In genomic region chr17:29565643-29566472, GRCh38 we compare ENCODE assay signal across 8 cellular contexts. TPM values are rescaled to one million over a fixed set of nuclear protein-coding genes. Genes with fewer than 3 reads are reported as not detected.
DNase-seq lines count a peak whose midpoint lies in the region; ATAC-seq and TF ChIP-seq lines count a peak whose summit lies in the region.

No MANE protein-coding gene starts in this region.

- H3K4ac ChIP-seq in neuronal stem cell (ENCODE audit: low read length) = peak overlapping the region; percentile 95

- H3K9me3 ChIP-seq in AG04450 (ENCODE audit: control insufficient read depth, insufficient read depth, low read length) (no peaks in the 10 kb centered on the region), neuronal stem cell (replicated peaks in 1 of 2; ENCODE audit: control insufficient read depth in 2 of 2, insufficient read depth in 1 of 2, low read depth in 1 of 2, low read length in 2 of 2) (no peaks in the 10 kb centered on the region)

- H2BK120ac ChIP-seq in neuronal stem cell (ENCODE audit: low read depth, low read length) = no peak overlapping the region

- peak overlapping the region; percentile 37 for H3K23ac ChIP-seq in neuronal stem cell (ENCODE audit: low read depth, low read length, poor library complexity)

- ATAC-seq in GM21381 (IDR thresholded peaks at IDR 0.05; ENCODE audit: unreplicated experiment) (peak; percentile 25), HG03097 (IDR thresholded peaks at IDR 0.05; ENCODE audit: low FRiP score, unreplicated experiment) (no peak)

- H3K18ac ChIP-seq in neuronal stem cell (ENCODE audit: low read length) = peak overlapping the region; percentile 94

- H3K27me3 ChIP-seq in AG04450 (ENCODE audit: control insufficient read depth, insufficient read depth, low read length) (no peaks in the 10 kb centered on the region), neuronal stem cell (ENCODE audit: control insufficient read depth in 3 of 3, insufficient read depth in 3 of 3, low read depth in 1 of 3, low read length in 3 of 3) (peaks cover 0 to 29% (median 7%) of the 10 kb centered on the region in 3 experiments)

- no peak overlapping the region for H4K8ac ChIP-seq in neuronal stem cell (ENCODE audit: low read depth, low read length)

- H3K27ac ChIP-seq in AG04450 (ENCODE audit: low read depth, low read length) (no peak overlapping the region), neuronal stem cell (replicated peaks; ENCODE audit: low read length) (no peak overlapping the region)

- no peak for DNase-seq in AG04450 (ENCODE audit: low read depth, low spot score)
- peak; percentile 26 for DNase-seq in NCI-H2227 treated with DMSO at 0.1 percent for 48 hours (lab: John Stamatoyannopoulos, UW)
- DNase-seq in activated CD8-positive, alpha-beta memory T cell treated with anti-CD3 and anti-CD28 coated beads, Interleukin-2, amount 50 U/mL, for 4 hours = peak; percentile 60
- DNase-seq in fibroblast of mammary gland (ENCODE audit: low read depth) = no peak
- DNase-seq in neuronal stem cell (ENCODE audit: low spot score) = peak; percentile 20
- DNase-seq in hepatic stellate cell (ENCODE audit: low spot score) = no peak

- peak overlapping the region; percentile 90 for H3K9ac ChIP-seq in neuronal stem cell (ENCODE audit: low read depth, low read length, poor library complexity)

- CTCF ChIA-PET in AG04450 (lab: Charles Lee) = interaction anchor here (1.2 kb wide), 1 partner anchor 26 kb away, joined by 4 read pairs; no protein-coding TSS in a partner anchor

- H3K4me3 ChIP-seq in AG04450 (ENCODE audit: low read depth, low read length) (peak overlapping the region; percentile 53), fibroblast of mammary gland (ENCODE audit: control insufficient read depth, low read depth, low read length) (peak overlapping the region; percentile 44), neuronal stem cell (ENCODE audit: low read length in 2 of 2) (peak overlapping the region; percentile 78)

- peak overlapping the region; percentile 47 for H2BK5ac ChIP-seq in neuronal stem cell (ENCODE audit: low read length)

- H4K91ac ChIP-seq in neuronal stem cell (ENCODE audit: low read depth, low read length, poor library complexity) = no peak overlapping the region

- peaks cover 7 to 11% of the 10 kb centered on the region in 2 donors for H3K4me1 ChIP-seq in neuronal stem cell (ENCODE audit: control insufficient read depth in 2 of 2, insufficient read depth in 1 of 2, low read depth in 1 of 2, low read length in 2 of 2)

- peak overlapping the region; percentile 75 for H2BK15ac ChIP-seq in neuronal stem cell (ENCODE audit: low read length)

- peak overlapping the region; percentile 100 for H3K4me2 ChIP-seq in neuronal stem cell (ENCODE audit: insufficient read depth, low read length, poor library complexity, severe bottlenecking)

- TF ChIP-seq CTCF in AG04450 (IDR thresholded peaks at IDR 0.05; ENCODE audit: low read depth, low read length) = peak; percentile 29
- peak; percentile 0 for TF ChIP-seq CTCF in fibroblast of mammary gland (conservative IDR thresholded peaks at IDR 0.05; ENCODE audit: control insufficient read depth, insufficient read depth, low read depth, low read length)

- POLR2A ChIA-PET in AG04450 (lab: Yijun Ruan, JAX) = no interaction called here

- no peak overlapping the region for H3K14ac ChIP-seq in neuronal stem cell (ENCODE audit: low read length)

- peaks cover 4% of the 10 kb centered on the region for H3K79me1 ChIP-seq in neuronal stem cell (ENCODE audit: low read depth, low read length)

- peaks cover 0 to 27% of the 10 kb centered on the region in 2 donors for H3K36me3 ChIP-seq in neuronal stem cell (replicated peaks in 1 of 2; ENCODE audit: control insufficient read depth in 2 of 2, insufficient read depth in 2 of 2, low read length in 2 of 2)

- no CpG with 5 or more reads among the region's 55 CpGs for WGBS in neuronal stem cell (ENCODE audit: extremely low coverage in 2 of 2, insufficient read length in 2 of 2, insufficient replicate concordance in 1 of 2), 2 donors

- H2AK5ac ChIP-seq in neuronal stem cell (ENCODE audit: low read depth, low read length) = peak overlapping the region; percentile 69

- H2AFZ ChIP-seq in neuronal stem cell (ENCODE audit: low read length) = peak overlapping the region; percentile 97

- no peak overlapping the region for H2BK12ac ChIP-seq in neuronal stem cell (ENCODE audit: low read length)

RNA-seq across cellular contexts. Expression of gene ABHD15, which starts 1.0 kb away (rescaled TPM):
- 5.3 and 5.4 TPM in 2 replicates for polyA plus RNA-seq in AG04450 (2011; rRNA removed)
- polyA minus RNA-seq in AG04450 (2011; rRNA and poly(A)+ RNA removed) = 5.8 and 6.4 TPM in 2 replicates
- 2.6 TPM for polyA plus RNA-seq in neuronal stem cell (2013, experiment 1 of 2)
- polyA plus RNA-seq in neuronal stem cell (2013, experiment 2 of 2) = 2.5 TPM

RNA-seq across cellular contexts. Expression of gene TP53I13, which starts 2.6 kb away (rescaled TPM):
- 17.8 and 26.1 TPM in 2 replicates for polyA plus RNA-seq in AG04450 (2011; rRNA removed)
- 31.8 and 47.2 TPM in 2 replicates for polyA minus RNA-seq in AG04450 (2011; rRNA and poly(A)+ RNA removed)
- 32.2 TPM for polyA plus RNA-seq in neuronal stem cell (2013, experiment 1 of 2)
- 30.4 TPM for polyA plus RNA-seq in neuronal stem cell (2013, experiment 2 of 2)

RNA-seq across cellular contexts. Expression of gene GIT1, which starts 23.6 kb away (rescaled TPM):
- polyA plus RNA-seq in AG04450 (2011; rRNA removed) = 20.7 and 24.5 TPM in 2 replicates
- 36.5 and 44.0 TPM in 2 replicates for polyA minus RNA-seq in AG04450 (2011; rRNA and poly(A)+ RNA removed)
- polyA plus RNA-seq in neuronal stem cell (2013, experiment 1 of 2) = 63.2 TPM
- 65.1 TPM for polyA plus RNA-seq in neuronal stem cell (2013, experiment 2 of 2)

RNA-seq across cellular contexts. Expression of gene ANKRD13B, which starts 27.1 kb away (rescaled TPM):
- 2.5 and 2.7 TPM in 2 replicates for polyA plus RNA-seq in AG04450 (2011; rRNA removed)
- 3.8 and 3.9 TPM in 2 replicates for polyA minus RNA-seq in AG04450 (2011; rRNA and poly(A)+ RNA removed)
- polyA plus RNA-seq in neuronal stem cell (2013, experiment 1 of 2) = 24.5 TPM
- 23.7 TPM for polyA plus RNA-seq in neuronal stem cell (2013, experiment 2 of 2)

RNA-seq across cellular contexts. Expression of gene CORO6, which starts 56.9 kb away (rescaled TPM):
- 8.8 and 9.3 TPM in 2 replicates for polyA plus RNA-seq in AG04450 (2011; rRNA removed)
- polyA minus RNA-seq in AG04450 (2011; rRNA and poly(A)+ RNA removed) = 19.3 and 21.6 TPM in 2 replicates
- 5.2 TPM for polyA plus RNA-seq in neuronal stem cell (2013, experiment 1 of 2)
- 5.5 TPM for polyA plus RNA-seq in neuronal stem cell (2013, experiment 2 of 2)

Comparison
In these comparisons a context has a peak if more than half of its experiments do, and no peak if none do; other contexts are left out.
1. DNase-seq: peak in NCI-H2227 treated with DMSO at 0.1 percent for 48 hours (single experiment), activated CD8-positive, alpha-beta memory T cell treated with anti-CD3 and anti-CD28 coated beads, Interleukin-2, amount 50 U/mL, for 4 hours (single experiment) and neuronal stem cell (single experiment); none in AG04450 (single experiment), fibroblast of mammary gland (single experiment) and hepatic stellate cell (single experiment).
2. Peak in every context shown above with its lines, with median percentiles within 50 percentile points of each other: H3K4me3 ChIP-seq.